ENCODE assay signal across 9 cellular contexts in genomic region chr6:2875840-2876207, GRCh38. TPM values are rescaled to one million over a fixed set of nuclear protein-coding genes. Genes with fewer than 3 reads are reported as not detected.
A peak's percentile ranks its signal among the peaks of the same experiment; 100 is the strongest.
DNase-seq lines count a peak whose midpoint lies in the region; ATAC-seq and TF ChIP-seq lines count a peak whose summit lies in the region.
"Had no signal": no experiment of that assay in that cellular context is flagged by ENCODE, and none has a peak within 500 bp of the region (broad histone marks: within the 10 kb centered on the region; RNA-seq: fewer than 3 reads in every experiment).

No MANE protein-coding gene starts in this region.

- ATAC-seq in GM19395 (IDR thresholded peaks at IDR 0.05; ENCODE audit: unreplicated experiment): peak; percentile 14
- peak; percentile 31 for ATAC-seq in SK-N-SH treated with all-trans-retinoic acid at 6 μM for 48 hours
- ATAC-seq in stimulated activated effector memory CD8-positive, alpha-beta T cell treated with anti-CD3 and anti-CD28 coated beads, Interleukin-12 subunit alpha, Interleukin-12 subunit beta, amount 100 ng/mL, for 72 hours: peak; percentile 61
- ATAC-seq in GM19467 (IDR thresholded peaks at IDR 0.05; ENCODE audit: unreplicated experiment): no peak
- ATAC-seq in HG02938 (IDR thresholded peaks at IDR 0.05; ENCODE audit: unreplicated experiment): no peak

- TF ChIP-seq CTCF in kidney epithelial cell (IDR thresholded peaks at IDR 0.05; ENCODE audit: insufficient read depth, low read length, poor library complexity, severe bottlenecking): no peak

- no peaks in the 10 kb centered on the region for H3K36me3 ChIP-seq in kidney epithelial cell (ENCODE audit: control insufficient read depth, insufficient read depth, low read length)

- DNase-seq in caudate nucleus (lab: John Stamatoyannopoulos, UW) (peak in 7 of 61 donors; percentile 14 to 57 (median 37)), kidney epithelial cell (ENCODE audit: low read depth) (no peak), NCI-H1048 (lab: John Stamatoyannopoulos, UW) (no peak)
- peak in 1 of 2 donors; percentile 67 for DNase-seq in stimulated activated effector memory CD8-positive, alpha-beta T cell treated with anti-CD3 and anti-CD28 coated beads, Interleukin-12 subunit alpha, Interleukin-12 subunit beta, amount 100 ng/mL, for 72 hours (ENCODE audit: low spot score in 2 of 2)

- peaks cover 7% of the 10 kb centered on the region for H3K36me3 Mint-ChIP-seq in stimulated activated effector memory CD8-positive, alpha-beta T cell treated with anti-CD3 and anti-CD28 coated beads, Interleukin-12 subunit alpha, Interleukin-12 subunit beta, amount 100 ng/mL, for 72 hours

- peak overlapping the region; percentile 82 for H3K4me3 Mint-ChIP-seq in stimulated activated effector memory CD8-positive, alpha-beta T cell treated with anti-CD3 and anti-CD28 coated beads, Interleukin-12 subunit alpha, Interleukin-12 subunit beta, amount 100 ng/mL, for 72 hours

- no peaks in the 10 kb centered on the region for H3K9me3 Mint-ChIP-seq in stimulated activated effector memory CD8-positive, alpha-beta T cell treated with anti-CD3 and anti-CD28 coated beads, Interleukin-12 subunit alpha, Interleukin-12 subunit beta, amount 100 ng/mL, for 72 hours

- H3K4me3 ChIP-seq in kidney epithelial cell (ENCODE audit: low read depth, low read length): peak overlapping the region; percentile 42

- no peaks in the 10 kb centered on the region for H3K27me3 ChIP-seq in kidney epithelial cell (ENCODE audit: control insufficient read depth, insufficient read depth, low read length)

- peaks cover 80% of the 10 kb centered on the region for H3K4me1 Mint-ChIP-seq in stimulated activated effector memory CD8-positive, alpha-beta T cell treated with anti-CD3 and anti-CD28 coated beads, Interleukin-12 subunit alpha, Interleukin-12 subunit beta, amount 100 ng/mL, for 72 hours

- peak overlapping the region; percentile 79 for H3K27ac ChIP-seq in caudate nucleus (ENCODE audit: low read depth, low read length)

- H3K27ac Mint-ChIP-seq in stimulated activated effector memory CD8-positive, alpha-beta T cell treated with anti-CD3 and anti-CD28 coated beads, Interleukin-12 subunit alpha, Interleukin-12 subunit beta, amount 100 ng/mL, for 72 hours: peak overlapping the region; percentile 96

TF ChIP-seq in SK-N-SH treated with all-trans-retinoic acid at 6 μM for 48 hours, 23 proteins besides CTCF, POLR2A, EP300 and RAD21:
- no peak for TF ChIP-seq ISL1 (CRISPR knock-in tag; IDR thresholded peaks at IDR 0.05)
- no peak for TF ChIP-seq CREB5 (CRISPR knock-in tag; IDR thresholded peaks at IDR 0.05; ENCODE audit: low read depth)
- TF ChIP-seq ZNF70 (CRISPR knock-in tag; IDR thresholded peaks at IDR 0.05): no peak
- no peak for TF ChIP-seq SNAI2 (CRISPR knock-in tag; IDR thresholded peaks at IDR 0.05)
- TF ChIP-seq ESRRG (CRISPR knock-in tag; IDR thresholded peaks at IDR 0.05): no peak
- no peak for TF ChIP-seq ZNF8 (CRISPR knock-in tag; IDR thresholded peaks at IDR 0.05)
- no peak for TF ChIP-seq ZC3H10 (CRISPR knock-in tag; IDR thresholded peaks at IDR 0.05)
- TF ChIP-seq ZNF565 (CRISPR knock-in tag; conservative IDR thresholded peaks at IDR 0.05; ENCODE audit: low read depth): no peak
- TF ChIP-seq RARB (CRISPR knock-in tag; IDR thresholded peaks at IDR 0.05): no peak
- no peak for TF ChIP-seq ZFP3 (CRISPR knock-in tag; IDR thresholded peaks at IDR 0.05)
- no peak for TF ChIP-seq TCF4 (CRISPR knock-in tag; IDR thresholded peaks at IDR 0.05; ENCODE audit: borderline replicate concordance)
- TF ChIP-seq ZFP30 (CRISPR knock-in tag; IDR thresholded peaks at IDR 0.05): no peak
- TF ChIP-seq, protein P1, sequence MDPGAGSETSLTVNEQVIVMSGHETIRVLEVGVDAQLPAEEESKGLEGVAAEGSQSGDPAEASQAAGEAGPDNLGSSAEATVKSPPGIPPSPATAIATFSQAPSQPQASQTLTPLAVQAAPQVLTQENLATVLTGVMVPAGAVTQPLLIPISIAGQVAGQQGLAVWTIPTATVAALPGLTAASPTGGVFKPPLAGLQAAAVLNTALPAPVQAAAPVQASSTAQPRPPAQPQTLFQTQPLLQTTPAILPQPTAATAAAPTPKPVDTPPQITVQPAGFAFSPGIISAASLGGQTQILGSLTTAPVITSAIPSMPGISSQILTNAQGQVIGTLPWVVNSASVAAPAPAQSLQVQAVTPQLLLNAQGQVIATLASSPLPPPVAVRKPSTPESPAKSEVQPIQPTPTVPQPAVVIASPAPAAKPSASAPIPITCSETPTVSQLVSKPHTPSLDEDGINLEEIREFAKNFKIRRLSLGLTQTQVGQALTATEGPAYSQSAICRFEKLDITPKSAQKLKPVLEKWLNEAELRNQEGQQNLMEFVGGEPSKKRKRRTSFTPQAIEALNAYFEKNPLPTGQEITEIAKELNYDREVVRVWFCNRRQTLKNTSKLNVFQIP (CRISPR knock-in tag; IDR thresholded peaks at IDR 0.05; ENCODE audit: borderline replicate concordance, low read depth): no peak
- no peak for TF ChIP-seq BACH2 (CRISPR knock-in tag; IDR thresholded peaks at IDR 0.05; ENCODE audit: borderline replicate concordance)
- TF ChIP-seq TOX (CRISPR knock-in tag; IDR thresholded peaks at IDR 0.05; ENCODE audit: borderline replicate concordance): no peak
- TF ChIP-seq, protein P2, sequence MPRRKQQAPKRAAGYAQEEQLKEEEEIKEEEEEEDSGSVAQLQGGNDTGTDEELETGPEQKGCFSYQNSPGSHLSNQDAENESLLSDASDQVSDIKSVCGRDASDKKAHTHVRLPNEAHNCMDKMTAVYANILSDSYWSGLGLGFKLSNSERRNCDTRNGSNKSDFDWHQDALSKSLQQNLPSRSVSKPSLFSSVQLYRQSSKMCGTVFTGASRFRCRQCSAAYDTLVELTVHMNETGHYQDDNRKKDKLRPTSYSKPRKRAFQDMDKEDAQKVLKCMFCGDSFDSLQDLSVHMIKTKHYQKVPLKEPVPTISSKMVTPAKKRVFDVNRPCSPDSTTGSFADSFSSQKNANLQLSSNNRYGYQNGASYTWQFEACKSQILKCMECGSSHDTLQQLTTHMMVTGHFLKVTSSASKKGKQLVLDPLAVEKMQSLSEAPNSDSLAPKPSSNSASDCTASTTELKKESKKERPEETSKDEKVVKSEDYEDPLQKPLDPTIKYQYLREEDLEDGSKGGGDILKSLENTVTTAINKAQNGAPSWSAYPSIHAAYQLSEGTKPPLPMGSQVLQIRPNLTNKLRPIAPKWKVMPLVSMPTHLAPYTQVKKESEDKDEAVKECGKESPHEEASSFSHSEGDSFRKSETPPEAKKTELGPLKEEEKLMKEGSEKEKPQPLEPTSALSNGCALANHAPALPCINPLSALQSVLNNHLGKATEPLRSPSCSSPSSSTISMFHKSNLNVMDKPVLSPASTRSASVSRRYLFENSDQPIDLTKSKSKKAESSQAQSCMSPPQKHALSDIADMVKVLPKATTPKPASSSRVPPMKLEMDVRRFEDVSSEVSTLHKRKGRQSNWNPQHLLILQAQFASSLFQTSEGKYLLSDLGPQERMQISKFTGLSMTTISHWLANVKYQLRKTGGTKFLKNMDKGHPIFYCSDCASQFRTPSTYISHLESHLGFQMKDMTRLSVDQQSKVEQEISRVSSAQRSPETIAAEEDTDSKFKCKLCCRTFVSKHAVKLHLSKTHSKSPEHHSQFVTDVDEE (CRISPR knock-in tag; IDR thresholded peaks at IDR 0.05): no peak
- no peak for TF ChIP-seq CSRNP3 (CRISPR knock-in tag; IDR thresholded peaks at IDR 0.05)
- no peak for TF ChIP-seq ARNTL (CRISPR knock-in tag; IDR thresholded peaks at IDR 0.05; ENCODE audit: borderline replicate concordance, low read depth)
- no peak for TF ChIP-seq GLIS3 (CRISPR knock-in tag; IDR thresholded peaks at IDR 0.05)
TF ChIP-seq in SK-N-SH treated with all-trans-retinoic acid at 6 μM for 48 hours: peak in this region for 0.

RNA-seq across cellular contexts. Expression of gene SERPINB9, which starts 27.3 kb away (rescaled TPM):
- 9.3 and 11.7 TPM in 2 replicates for total RNA-seq in kidney epithelial cell
- total RNA-seq: SK-MEL-5 had no signal

RNA-seq across cellular contexts. Expression of gene SERPINB1, which starts 34.2 kb away (rescaled TPM):
- 39.9 and 43.2 TPM in 2 replicates for total RNA-seq in kidney epithelial cell

Comparison
In these comparisons a context has a peak if more than half of its experiments do, and no peak if none do; other contexts are left out.
1. ATAC-seq: peak in GM19395 (single experiment), SK-N-SH treated with all-trans-retinoic acid at 6 μM for 48 hours (single experiment) and stimulated activated effector memory CD8-positive, alpha-beta T cell treated with anti-CD3 and anti-CD28 coated beads, Interleukin-12 subunit alpha, Interleukin-12 subunit beta, amount 100 ng/mL, for 72 hours (single experiment); none in GM19467 (single experiment) and HG02938 (single experiment).